In genomic region chr21:44817914-44818635, GRCh38 we compare ENCODE assay signal across 8 cellular contexts. TPM values are rescaled to one million over a fixed set of nuclear protein-coding genes. Genes with fewer than 3 reads are reported as not detected.
DNase-seq lines count a peak whose midpoint lies in the region; TF ChIP-seq lines count a peak whose summit lies in the region.

TSS of gene SUMO3 (minus strand) at chr21:44818062. CDS start at chr21:44817968, 94 bp downstream.

- peak; percentile 45 for TF ChIP-seq POLR2A in breast epithelium (IDR thresholded peaks at IDR 0.05)

- TF ChIP-seq CTCF in HFFc6 (IDR thresholded peaks at IDR 0.05) (peak; percentile 32; the same call in 1 of the 2 replicates), WERI-Rb-1 (IDR thresholded peaks at IDR 0.05; ENCODE audit: low read depth, low read length) (no peak), breast epithelium (IDR thresholded peaks at IDR 0.05) (no peak)

- peaks cover 6% of the 10 kb centered on the region for H3K36me3 ChIP-seq in WERI-Rb-1
- no peaks in the 10 kb centered on the region for H3K36me3 ChIP-seq in breast epithelium

- peaks cover 21% of the 10 kb centered on the region for H3K36me3 Mint-ChIP-seq in HFFc6 (ENCODE audit: low read depth)

- H3K4me1 ChIP-seq in breast epithelium: peaks cover 8 to 10% of the 10 kb centered on the region in 2 donors

- H3K9me3 ChIP-seq in WERI-Rb-1 (ENCODE audit: severe bottlenecking): peaks cover 46% of the 10 kb centered on the region
- peaks cover 9 to 37% of the 10 kb centered on the region in 2 donors for H3K9me3 ChIP-seq in breast epithelium

- H3K4me3 ChIP-seq in WERI-Rb-1 (ENCODE audit: low read depth, low read length) (peak within 1 kb of the TSS; percentile 29), breast epithelium (peak within 1 kb of the TSS; percentile 77 to 97 (median 82)), skin epidermis (peak within 1 kb of the TSS; percentile 60 to 84 (median 63))

- no peaks in the 10 kb centered on the region; the same call in 1 of the 2 replicates for H3K27me3 Mint-ChIP-seq in HFFc6 (ENCODE audit: insufficient read depth)

- H3K27ac ChIP-seq in WERI-Rb-1: peak within 1 kb of the TSS; percentile 80
- H3K27ac ChIP-seq in breast epithelium: peak within 1 kb of the TSS; percentile 95 to 96
- H3K27ac ChIP-seq in skin epidermis: peak within 1 kb of the TSS; percentile 81 to 98 (median 93)

- DNase-seq in DMS153 (lab: John Stamatoyannopoulos, UW) (peak; percentile 48), DMS153 treated with DMSO at 0.1 percent for 48 hours (lab: John Stamatoyannopoulos, UW; ENCODE audit: unreplicated experiment) (no peak), HFFc6 (peak; percentile 60), NCI-H1105 (lab: John Stamatoyannopoulos, UW) (peak; percentile 75), WERI-Rb-1 (peak; percentile 62), breast epithelium (ENCODE audit: low spot score in 2 of 2) (peak; percentile 76 to 82), iPS-NIHi11 (ENCODE audit: low spot score) (peak; percentile 98)

- H3K4me3 Mint-ChIP-seq in HFFc6: peak within 1 kb of the TSS; percentile 78

- H3K27ac Mint-ChIP-seq in HFFc6: peak within 1 kb of the TSS; percentile 38; the same call in 1 of the 2 replicates

- peaks cover 34% of the 10 kb centered on the region for H3K4me1 Mint-ChIP-seq in HFFc6 (ENCODE audit: low read depth)

- H3K27me3 ChIP-seq in WERI-Rb-1 (ENCODE audit: insufficient read depth, low read depth, severe bottlenecking) (no peaks in the 10 kb centered on the region), breast epithelium (no peaks in the 10 kb centered on the region)

- intact Hi-C loops in breast epithelium (cut with DNase I; ENCODE audit: low total_unique reads): no loop called here

- peaks cover 15% of the 10 kb centered on the region for H3K9me3 Mint-ChIP-seq in HFFc6

RNA-seq across cellular contexts. Expression of gene SUMO3, which starts in this region (rescaled TPM):
- 100 to 1,000 TPM; 116 to 160 (median 147) TPM for total RNA-seq in HFFc6 (2021; fragmentation: NEBNext Ultra II Directional; extraction: Animal tissue kit (Norgen Biotek cat#: 25700))
- 10 to 100 TPM; 64.2 to 64.8 (median 64.4) TPM for total RNA-seq in breast epithelium

Comparison
In these comparisons a context has a peak if more than half of its experiments do, and no peak if none do; other contexts are left out.
1. H3K4me3 ChIP-seq: peak in every context shown above with its lines; median percentile 82 in breast epithelium; 63 in skin epidermis; 29 in WERI-Rb-1.